11 cellular contexts compared by ENCODE assay signal in the genomic region with DNA sequence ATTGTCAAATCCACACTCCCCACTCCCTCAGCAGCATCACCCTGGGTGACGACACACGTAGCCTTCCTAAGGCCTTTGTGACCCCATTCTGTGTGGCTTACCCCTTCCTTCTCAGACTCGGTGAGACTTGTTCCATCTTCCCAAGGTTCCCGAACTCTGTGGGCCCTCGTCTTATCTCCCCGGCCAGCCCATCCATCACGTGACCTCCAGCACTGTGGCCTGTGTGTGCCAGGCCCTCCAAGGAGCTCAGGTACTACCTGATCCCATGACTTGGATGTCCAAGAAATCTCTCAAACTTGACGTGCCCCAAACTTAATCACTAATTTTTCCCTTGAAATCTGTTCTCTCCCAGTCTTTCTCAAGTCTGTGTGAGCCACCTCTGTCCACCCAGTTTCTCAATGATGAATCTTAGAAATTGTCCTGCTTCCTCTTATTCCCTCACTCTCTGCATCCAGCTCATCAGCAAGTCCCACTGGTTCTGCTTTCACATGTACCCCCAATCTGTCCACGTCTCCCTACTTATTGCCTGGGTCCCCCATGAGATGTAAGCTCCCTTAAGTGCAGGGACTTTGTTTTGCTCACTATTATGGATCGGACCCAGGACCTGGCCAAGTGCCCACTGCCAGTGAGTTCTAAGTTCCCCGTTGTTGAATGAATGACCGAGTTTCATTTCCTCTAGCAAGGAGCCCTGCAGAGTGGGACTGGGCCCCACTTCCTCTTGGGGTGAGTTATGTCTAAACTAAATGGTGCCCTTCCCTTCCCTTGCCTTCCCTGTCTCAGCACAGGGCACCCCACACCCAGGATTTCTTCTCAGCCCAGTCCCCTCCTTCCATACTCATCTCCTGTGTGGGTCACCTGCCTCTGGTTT.
A peak's percentile ranks its signal among the peaks of the same experiment; 100 is the strongest.
DNase-seq lines count a peak whose midpoint lies in the region; ATAC-seq and TF ChIP-seq lines count a peak whose summit lies in the region.
"Had no signal": no experiment of that assay in that cellular context is flagged by ENCODE, and none has a peak within 500 bp of the region (broad histone marks: within the 10 kb centered on the region; RNA-seq: fewer than 3 reads in every experiment).

No MANE protein-coding gene starts in this region.

- H3K4me1 ChIP-seq in lung (ENCODE audit: control insufficient read depth in 2 of 2, insufficient read depth in 2 of 2, low read length in 2 of 2): no peaks in the 10 kb centered on the region

- no peaks in the 10 kb centered on the region for H3K27me3 ChIP-seq in lung (ENCODE audit: control insufficient read depth, insufficient read depth)

- in situ Hi-C loops in ACHN (cut with HindIII; ENCODE audit: low pct_ligation_motif_present, low pct_unique_long_range_greater_than_20kb, low sequenced_read_pairs): no loop called here

- no peak for TF ChIP-seq CTCF in lung (IDR thresholded peaks at IDR 0.05; ENCODE audit: control extremely low read depth, extremely low read depth)

- no peak overlapping the region for H3K27ac ChIP-seq in lung (ENCODE audit: low read depth in 1 of 2, low read length in 1 of 2)

- ATAC-seq in GM18861 (IDR thresholded peaks at IDR 0.05; ENCODE audit: unreplicated experiment): peak; percentile 84
- ATAC-seq in HG02870 (IDR thresholded peaks at IDR 0.05; ENCODE audit: unreplicated experiment): peak; percentile 67
- no peak for ATAC-seq in lung (ENCODE audit: insufficient read depth, low FRiP score)
- no peak for ATAC-seq in HG02610 (IDR thresholded peaks at IDR 0.05; ENCODE audit: unreplicated experiment)

- no peak overlapping the region for H3K4me3 ChIP-seq in lung

- 57 to 74% methylated on average over 12 of the region's 12 CpGs for WGBS in lung, 2 donors

- H3K9me3 ChIP-seq in lung (ENCODE audit: control insufficient read depth in 2 of 2, insufficient read depth in 1 of 2, low read length in 1 of 2): no peaks in the 10 kb centered on the region

- no peaks in the 10 kb centered on the region for H3K36me3 ChIP-seq in lung (ENCODE audit: control insufficient read depth in 2 of 2, insufficient read depth in 2 of 2, low read length in 2 of 2)

- DNase-seq in NOMO-1 treated with DMSO at 0.1 percent for 48 hours (lab: John Stamatoyannopoulos, UW; ENCODE audit: unreplicated experiment): peak; percentile 95
- peak; percentile 39 for DNase-seq in lung (ENCODE audit: low spot score)
- DNase-seq in ACHN: no peak
- no peak for DNase-seq in HuH-7 (ENCODE audit: low spot score)
- DNase-seq in occipital lobe (lab: John Stamatoyannopoulos, UW): no peak
- DNase-seq: activated CD4-positive, alpha-beta T cell treated with anti-CD3 and anti-CD28 coated beads, Interleukin-2, amount 10 ng/mL, durations not matched to agents 24 days and 14 days; DND-41; foreskin melanocyte had no signal

Comparison
In these comparisons a context has a peak if more than half of its experiments do, and no peak if none do; other contexts are left out.
1. ATAC-seq: peak in GM18861 (single experiment) and HG02870 (single experiment); none in lung (single experiment) and HG02610 (single experiment).
2. DNase-seq: peak in NOMO-1 treated with DMSO at 0.1 percent for 48 hours (single experiment) and lung (single experiment); none in ACHN (single experiment), HuH-7 (single experiment) and occipital lobe (single experiment).